Comparison of ENCODE assay signal across 8 cellular contexts in the genomic region with DNA sequence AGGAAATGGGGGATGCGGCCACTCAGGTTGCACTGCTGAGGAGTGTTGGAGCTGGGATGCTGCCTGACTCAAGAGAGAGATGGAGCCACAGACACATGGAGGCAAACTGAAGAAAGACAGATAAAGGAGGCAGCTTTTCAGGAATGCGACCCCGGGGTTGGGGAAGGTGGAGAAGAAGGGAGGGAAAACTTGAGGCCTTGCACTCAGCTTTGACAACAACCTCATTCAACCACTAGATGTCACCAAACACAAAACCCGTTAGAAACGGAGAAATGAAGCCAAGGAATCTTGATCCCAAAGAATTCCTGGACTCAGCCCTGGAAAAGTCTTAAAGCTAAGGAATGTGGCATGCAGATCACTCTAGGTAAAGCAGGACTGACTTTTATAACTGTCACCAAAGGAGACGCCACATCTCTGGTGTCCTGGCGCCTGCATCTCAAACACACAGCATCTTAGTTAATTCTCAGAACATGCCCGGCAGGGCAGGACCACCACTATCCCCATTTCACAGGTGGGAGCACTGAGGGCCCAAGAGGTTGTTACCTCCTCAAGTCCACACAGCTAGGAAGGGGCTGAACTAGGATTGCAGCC. TPM values are rescaled to one million over a fixed set of nuclear protein-coding genes. Genes with fewer than 3 reads are reported as not detected.
DNase-seq lines count a peak whose midpoint lies in the region; ATAC-seq and TF ChIP-seq lines count a peak whose summit lies in the region.

No MANE protein-coding gene starts in this region.

- H3K4me3 ChIP-seq in AG04450 (ENCODE audit: low read depth, low read length), result no peak overlapping the region
- no peak overlapping the region for H3K4me3 ChIP-seq in fibroblast of mammary gland (ENCODE audit: control insufficient read depth, low read depth, low read length)
- no peak overlapping the region for H3K4me3 ChIP-seq in neural progenitor cell

- DNase-seq in AG04450 (ENCODE audit: low read depth, low spot score), result peak; percentile 48
- peak; percentile 62 for DNase-seq in GM13977 (ENCODE audit: low spot score)
- peak; percentile 40 for DNase-seq in RKO (ENCODE audit: low spot score)
- peak; percentile 84 for DNase-seq in fibroblast of mammary gland (ENCODE audit: low read depth)
- DNase-seq in neural progenitor cell (ENCODE audit: low spot score), result peak; percentile 84
- no peak for DNase-seq in naive thymus-derived CD8-positive, alpha-beta T cell
- DNase-seq in NK-92 (lab: John Stamatoyannopoulos, UW; ENCODE audit: unreplicated experiment), result no peak

- peaks cover 13% of the 10 kb centered on the region for H3K4me1 ChIP-seq in neural progenitor cell

- H3K9me3 Mint-ChIP-seq in neural progenitor cell, result peaks cover 11% of the 10 kb centered on the region
- peaks cover 0 to 9% (median 3%) of the 10 kb centered on the region in 9 donors for H3K9me3 Mint-ChIP-seq in naive thymus-derived CD8-positive, alpha-beta T cell

- H3K9me3 ChIP-seq in AG04450 (ENCODE audit: control insufficient read depth, insufficient read depth, low read length) (no peaks in the 10 kb centered on the region), neural progenitor cell (ENCODE audit: low read depth) (no peaks in the 10 kb centered on the region)

- peak; percentile 88 for TF ChIP-seq CTCF in AG04450 (IDR thresholded peaks at IDR 0.05; ENCODE audit: low read depth, low read length)
- peak; percentile 65 for TF ChIP-seq CTCF in GM13977 (IDR thresholded peaks at IDR 0.05; ENCODE audit: extremely low read depth, insufficient read depth, missing control alignments)
- peak; percentile 86 for TF ChIP-seq CTCF in fibroblast of mammary gland (conservative IDR thresholded peaks at IDR 0.05; ENCODE audit: control insufficient read depth, insufficient read depth, low read depth, low read length)
- peak; percentile 76 for TF ChIP-seq CTCF in neural progenitor cell (IDR thresholded peaks at IDR 0.05)

- H3K27me3 ChIP-seq in AG04450 (ENCODE audit: control insufficient read depth, insufficient read depth, low read length) (no peaks in the 10 kb centered on the region), neural progenitor cell (no peaks in the 10 kb centered on the region)

- no peaks in the 10 kb centered on the region for H3K36me3 ChIP-seq in neural progenitor cell

- peaks cover 6% of the 10 kb centered on the region for H3K36me3 Mint-ChIP-seq in neural progenitor cell
- peaks cover 0 to 6% (median 0%) of the 10 kb centered on the region in 3 donors for H3K36me3 Mint-ChIP-seq in naive thymus-derived CD8-positive, alpha-beta T cell

- no peak overlapping the region for H2AFZ ChIP-seq in neural progenitor cell (replicated peaks)

- in situ Hi-C loops in GM13977 (cut with MboI; ENCODE audit: low pct_unique_long_range_greater_than_20kb, low sequenced_read_pairs, unreplicated experiment), result no loop called here

- peaks cover 4% of the 10 kb centered on the region for H3F3A ChIP-seq in neural progenitor cell (ENCODE audit: low read depth)

- CTCF ChIA-PET in AG04450 (lab: Charles Lee), result interaction anchor here (0.7 to 6.0 kb wide), 31 partner anchors 9 to 327 kb away, joined by 3 to 159 read pairs (median 5); partner anchors contain the start of genes LMCD1 and OXTR

- H3K4me3 Mint-ChIP-seq in neural progenitor cell, result no peak overlapping the region
- H3K4me3 Mint-ChIP-seq in naive thymus-derived CD8-positive, alpha-beta T cell, result no peak overlapping the region

- no peak overlapping the region for H3K27ac Mint-ChIP-seq in neural progenitor cell
- peak overlapping the region in 1 of 10 donors; percentile 57 for H3K27ac Mint-ChIP-seq in naive thymus-derived CD8-positive, alpha-beta T cell

- no peaks in the 10 kb centered on the region for H3K79me2 ChIP-seq in neural progenitor cell (ENCODE audit: low read depth)

- H3K27ac ChIP-seq in AG04450 (ENCODE audit: low read depth, low read length) (no peak overlapping the region), neural progenitor cell (no peak overlapping the region)

- no peaks in the 10 kb centered on the region for H4K20me1 ChIP-seq in neural progenitor cell (ENCODE audit: low read depth)

- no peak for ATAC-seq in HG03280 (IDR thresholded peaks at IDR 0.05; ENCODE audit: unreplicated experiment)
- ATAC-seq in naive thymus-derived CD8-positive, alpha-beta T cell, result no peak

- H3K9ac ChIP-seq in neural progenitor cell, result no peak overlapping the region

- H3K4me1 Mint-ChIP-seq in neural progenitor cell, result peaks cover 16% of the 10 kb centered on the region
- H3K4me1 Mint-ChIP-seq in naive thymus-derived CD8-positive, alpha-beta T cell, result no peaks in the 10 kb centered on the region

- POLR2A ChIA-PET in AG04450 (lab: Yijun Ruan, JAX), result interaction anchor here (1.1 kb wide), 1 partner anchor 135 kb away, joined by 5 read pairs; no protein-coding TSS in a partner anchor
- POLR2A ChIA-PET in naive thymus-derived CD8-positive, alpha-beta T cell (lab: Charles Lee), result no interaction called here

- peaks cover 8% of the 10 kb centered on the region for H3K27me3 Mint-ChIP-seq in neural progenitor cell (ENCODE audit: insufficient read depth, low read depth)
- H3K27me3 Mint-ChIP-seq in naive thymus-derived CD8-positive, alpha-beta T cell, result peaks cover 0 to 6% (median 3%) of the 10 kb centered on the region in 5 donors

- H3K4me2 ChIP-seq in neural progenitor cell, result no peak overlapping the region

RNA-seq across cellular contexts. Expression of gene LMCD1, which starts 59.6 kb away (rescaled TPM):
- 39.1 and 49.5 TPM in 2 replicates for polyA plus RNA-seq in AG04450 (2011; rRNA removed)
- polyA minus RNA-seq in AG04450 (2011; rRNA and poly(A)+ RNA removed), result 25.4 and 36.0 TPM in 2 replicates
- total RNA-seq in neural progenitor cell (ENCODE audit: low replicate concordance), result 0.15 TPM in 1 of 2 replicates, not detected in the other
- not detected for total RNA-seq in naive thymus-derived CD8-positive, alpha-beta T cell
- polyA plus RNA-seq in naive thymus-derived CD8-positive, alpha-beta T cell, result 1 to 10 TPM in 1 of 3 donors, not detected in 2; 1.2 TPM

Comparison
In these comparisons a context has a peak if more than half of its experiments do, and no peak if none do; other contexts are left out.
1. DNase-seq: peak in AG04450 (single experiment), GM13977 (single experiment), RKO (single experiment), fibroblast of mammary gland (single experiment) and neural progenitor cell (single experiment); none in naive thymus-derived CD8-positive, alpha-beta T cell (0 of 10) and NK-92 (single experiment).
2. Peak in every context shown above with its lines, with median percentiles within 50 percentile points of each other: CTCF ChIP-seq.